Comparison of ENCODE assay signal across 17 cellular contexts in the genomic region with DNA sequence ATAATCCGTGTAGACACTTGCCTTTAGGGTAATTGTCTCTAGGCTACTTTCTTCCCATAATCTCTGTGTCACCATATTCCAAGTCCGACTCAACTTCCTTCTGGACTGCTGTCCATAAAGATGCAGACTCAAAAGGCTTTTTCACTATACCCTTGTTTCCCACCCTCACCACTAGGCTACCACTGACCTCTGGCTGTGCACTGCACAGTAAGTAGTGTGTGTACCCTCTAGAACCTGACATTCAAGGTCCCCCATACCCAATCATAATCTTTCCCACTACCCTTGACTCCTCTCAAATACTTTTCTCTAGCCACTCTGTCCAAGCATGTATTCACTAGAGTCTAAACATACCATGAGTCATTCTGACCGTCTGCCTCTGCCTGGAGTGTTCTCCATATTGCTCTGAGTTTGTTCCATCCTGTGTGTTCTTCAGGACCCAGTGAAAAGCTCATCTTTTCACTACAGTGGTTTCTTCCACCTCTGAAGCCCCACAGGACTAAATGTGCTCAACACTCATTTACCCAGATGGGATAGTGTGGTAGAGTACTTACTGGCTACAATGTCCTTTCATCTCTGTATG. TPM values are rescaled to one million over a fixed set of nuclear protein-coding genes. Genes with fewer than 3 reads are reported as not detected.
DNase-seq lines count a peak whose midpoint lies in the region; ATAC-seq, FAIRE-seq and TF ChIP-seq lines count a peak whose summit lies in the region.
"Had no signal": no experiment of that assay in that cellular context is flagged by ENCODE, and none has a peak within 500 bp of the region (broad histone marks: within the 10 kb centered on the region; RNA-seq: fewer than 3 reads in every experiment).

No MANE protein-coding gene starts in this region.

- H3K27me3 ChIP-seq in GM06990 (replicated peaks; ENCODE audit: control insufficient read depth, insufficient read depth, low read length), result no peaks in the 10 kb centered on the region
- no peaks in the 10 kb centered on the region for H3K27me3 ChIP-seq in ovary
- H3K27me3 ChIP-seq: SJSA1, transverse colon had no signal

- FAIRE-seq in GM12892 (lab: Jason Lieb, UNC), result no peak

- 44 to 51% (median 46%) methylated on average over 3 of the region's 3 CpGs for WGBS in ovary, 3 donors

- no peaks in the 10 kb centered on the region; the same call in 1 of the 2 replicates for H3K36me3 ChIP-seq in GM06990 (ENCODE audit: control insufficient read depth, insufficient read depth, low read length)
- H3K36me3 ChIP-seq in ovary, result no peaks in the 10 kb centered on the region
- H3K36me3 ChIP-seq: heart left ventricle, SJSA1, transverse colon had no signal

- no peaks in the 10 kb centered on the region for H3K4me1 ChIP-seq in ovary (ENCODE audit: insufficient read depth)
- H3K4me1 ChIP-seq: heart left ventricle, transverse colon had no signal

- ATAC-seq in esophagus mucosa (peak; percentile 57), left ventricle myocardium superior (no peak), GM21390 (IDR thresholded peaks at IDR 0.05; ENCODE audit: unreplicated experiment) (no peak)
- ATAC-seq: activated CD8-positive, alpha-beta T cell treated with anti-CD3 and anti-CD28 coated beads, Interleukin-2, amount 10 ng/mL, durations not matched to agents 7 days and 5 days; activated T-helper 17 cell treated with anti-CD3 and anti-CD28 coated beads, Interleukin-2, amount 50 U/mL, for 72 hours; heart left ventricle; left lobe of liver; natural killer cell had no signal

- intact Hi-C loops in left ventricle myocardium superior (cut with micrococcal nuclease), result no loop called here
- intact Hi-C loops in ovary (cut with DNase I), result no loop called here

- TF ChIP-seq POLR2A in ovary (IDR thresholded peaks at IDR 0.05) (no peak), GM12892 (IDR thresholded peaks at IDR 0.05; ENCODE audit: low read depth, low read length) (no peak)

- no peak overlapping the region for H3K27ac ChIP-seq in ovary
- H3K27ac ChIP-seq: heart left ventricle, SJSA1, transverse colon had no signal

- no peaks in the 10 kb centered on the region for H3K9me3 ChIP-seq in ovary
- H3K9me3 ChIP-seq: heart left ventricle, SJSA1, transverse colon had no signal

- no peak for TF ChIP-seq EP300 in ovary (IDR thresholded peaks at IDR 0.05)

- H3K4me3 ChIP-seq in GM06990 (replicated peaks; ENCODE audit: low read depth, low read length), result no peak overlapping the region
- H3K4me3 ChIP-seq in ovary, result no peak overlapping the region
- H3K4me3 ChIP-seq: heart left ventricle, SJSA1, transverse colon had no signal

- peak; percentile 1 for TF ChIP-seq CTCF in GM06990 (IDR thresholded peaks at IDR 0.05; ENCODE audit: insufficient read depth, low read length, poor library complexity, severe bottlenecking)
- no peak for TF ChIP-seq CTCF in ovary (IDR thresholded peaks at IDR 0.05)

- DNase-seq in GM06990 (ENCODE audit: extremely low read depth, insufficient read length) (no peak), RPMI7951 (ENCODE audit: low read depth) (peak; percentile 46), non-pigmented ciliary epithelial cell (ENCODE audit: low read depth) (peak; percentile 20), left ventricle myocardium superior (no peak), ovary (no peak), GM12892 (ENCODE audit: insufficient read length) (no peak)
- DNase-seq: activated CD8-positive, alpha-beta T cell treated with anti-CD3 and anti-CD28 coated beads, Interleukin-2, amount 10 ng/mL, durations not matched to agents 7 days and 5 days; CD4-positive, CD25-positive, alpha-beta regulatory T cell; heart left ventricle; natural killer cell; stimulated activated CD4-positive, alpha-beta T cell treated with anti-CD3 and anti-CD28 coated beads, Interleukin-2, amount 100 ng/mL, for 48 hours; transverse colon had no signal

RNA-seq across cellular contexts. Expression of a gene that starts 17.3 kb away (rescaled TPM):
- total RNA-seq in RPMI7951 (2014; rRNA removed; shearing (Covaris generic)), result 5.8 and 6.1 TPM in 2 replicates
- total RNA-seq in esophagus mucosa (4.9 TPM), left ventricle myocardium superior (9.5 TPM), ovary (10 to 100 TPM in 3 of 7 donors, 1 to 10 TPM in 4; 7.4 to 27.8 (median 9.7) TPM)
- polyA plus RNA-seq in ovary, result 10 to 100 TPM in 1 of 2 donors, 1 to 10 TPM in 1; 5.2 to 11.2 TPM
- polyA plus RNA-seq in GM12892 (2012; ENCODE audit: missing spikeins), result 1.7 TPM
- polyA plus RNA-seq: CD4-positive, CD25-positive, alpha-beta regulatory T cell had no signal

Comparison
In these comparisons a context has a peak if more than half of its experiments do, and no peak if none do; other contexts are left out.
1. DNase-seq: peak in RPMI7951 (single experiment) and non-pigmented ciliary epithelial cell (single experiment); none in GM06990 (single experiment), left ventricle myocardium superior (single experiment), ovary (0 of 5) and GM12892 (single experiment).